Comparison of ENCODE assay signal across 20 cellular contexts in the genomic region with DNA sequence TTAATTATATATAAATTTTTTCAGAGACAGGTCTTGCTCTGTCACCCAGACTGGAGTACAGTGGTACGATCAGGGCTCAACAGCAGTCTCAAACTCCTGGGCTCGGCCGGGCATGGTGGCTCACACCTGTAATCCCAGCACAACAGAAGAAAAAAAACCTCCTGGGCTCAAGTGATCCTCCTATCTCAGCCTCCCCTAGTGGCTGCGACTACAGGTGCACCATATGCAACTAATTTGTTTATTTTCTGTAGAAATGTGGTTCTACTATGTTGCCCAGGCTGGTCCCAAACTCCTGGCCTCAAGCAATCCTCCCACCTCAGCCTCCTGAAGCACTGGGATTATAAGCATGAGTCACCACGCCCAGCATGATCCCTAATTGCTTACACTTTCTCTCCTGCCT. TPM values are rescaled to one million over a fixed set of nuclear protein-coding genes. Genes with fewer than 3 reads are reported as not detected.
DNase-seq lines count a peak whose midpoint lies in the region; ATAC-seq, FAIRE-seq and TF ChIP-seq lines count a peak whose summit lies in the region.
"Had no signal": no experiment of that assay in that cellular context is flagged by ENCODE, and none has a peak within 500 bp of the region (broad histone marks: within the 10 kb centered on the region; RNA-seq: fewer than 3 reads in every experiment).

No MANE protein-coding gene starts in this region.

- H3K36me3 ChIP-seq in HCT116 (ENCODE audit: control insufficient read depth in 1 of 2, insufficient read depth in 2 of 2, low read length in 2 of 2): no peaks in the 10 kb centered on the region
- no peaks in the 10 kb centered on the region for H3K36me3 ChIP-seq in K562 (ENCODE audit: control insufficient read depth, insufficient read depth, low read length)
- no peaks in the 10 kb centered on the region for H3K36me3 ChIP-seq in thoracic aorta
- H3K36me3 ChIP-seq: BLaER1, SJSA1 had no signal

- H3K27me3 ChIP-seq in right cardiac atrium (ENCODE audit: control insufficient read depth, insufficient read depth): no peaks in the 10 kb centered on the region
- peaks cover 23% of the 10 kb centered on the region for H3K27me3 ChIP-seq in HCT116 (ENCODE audit: insufficient read depth, low read length)
- peaks cover 30 to 65% of the 10 kb centered on the region in 2 experiments for H3K27me3 ChIP-seq in K562 (ENCODE audit: control insufficient read depth in 2 of 2, insufficient read depth in 2 of 2, low read length in 2 of 2)
- no peaks in the 10 kb centered on the region for H3K27me3 ChIP-seq in thoracic aorta (replicated peaks; ENCODE audit: insufficient read depth)
- H3K27me3 ChIP-seq: BLaER1 had no signal

- WGBS in right cardiac atrium: 95% methylated on average over 5 of the region's 5 CpGs
- WGBS in K562 (ENCODE audit: insufficient coverage, low coverage, missing lambda C conversion rate): 2% methylated on average over 5 of the region's 5 CpGs

- no peak for TF ChIP-seq RAD21 in HCT116 (IDR thresholded peaks at IDR 0.05; ENCODE audit: low read depth)
- no peak for TF ChIP-seq RAD21 in K562 (CRISPR knock-in tag; conservative IDR thresholded peaks at IDR 0.05 in 1 of 2, IDR thresholded peaks at IDR 0.05 in 1 of 2)

- BruUV-seq in HCT116 (replicated peaks; lab: Mats Ljungman, UMichigan) (no TSS peak), K562 (replicated peaks; lab: Mats Ljungman, UMichigan) (no TSS peak)

- CTCF ChIA-PET in HCT116 (lab: Charles Lee): interaction anchor here (1.0 kb wide), 1 partner anchor 23 kb away, joined by 5 read pairs; no protein-coding TSS in a partner anchor
- CTCF ChIA-PET in K562 (lab: Yijun Ruan, JAX; ENCODE audit: low intra/inter-chr PET ratio): no interaction called here

- H3K4me3 ChIP-seq in right cardiac atrium (ENCODE audit: low read length) (no peak overlapping the region), HCT116 (replicated peaks in 1 of 2; ENCODE audit: low read depth in 1 of 2, low read length in 2 of 2) (no peak overlapping the region), K562 (no peak overlapping the region), thoracic aorta (no peak overlapping the region)
- H3K4me3 ChIP-seq: BLaER1, GM12878, SJSA1 had no signal

- no peaks in the 10 kb centered on the region for H3K9me3 ChIP-seq in right cardiac atrium (ENCODE audit: control insufficient read depth, low read length)
- no peaks in the 10 kb centered on the region for H3K9me3 ChIP-seq in HCT116 (ENCODE audit: control insufficient read depth in 1 of 2, insufficient read depth in 1 of 2, low read depth in 1 of 2, low read length in 2 of 2)
- H3K9me3 ChIP-seq in K562 (replicated peaks; ENCODE audit: control insufficient read depth, insufficient read depth, low read depth, low read length): no peaks in the 10 kb centered on the region
- no peaks in the 10 kb centered on the region for H3K9me3 ChIP-seq in thoracic aorta
- H3K9me3 ChIP-seq: BLaER1, SJSA1 had no signal

- no peak for FAIRE-seq in K562 (lab: Jason Lieb, UNC)
- FAIRE-seq: A204.1, GM12878 had no signal

- ATAC-seq in right cardiac atrium (no peak), HCT116 (peak; percentile 67), K562 (peak; percentile 58; the same call in 2 of the 3 replicates), thoracic aorta (ENCODE audit: insufficient number of reproducible peaks, low FRiP score, low read depth) (no peak), HG02981 (IDR thresholded peaks at IDR 0.05; ENCODE audit: unreplicated experiment) (no peak)
- ATAC-seq: GM12878, Panc1 had no signal

- DNase-seq in cardiac septum (ENCODE audit: low spot score) (peak; percentile 29), right cardiac atrium (no peak), HCT116 (ENCODE audit: low read depth, low spot score) (no peak), K562 (ENCODE audit: extremely low read depth in 1 of 4, low spot score in 3 of 4) (no peak), thoracic aorta (ENCODE audit: low spot score) (no peak), HPDE6-E6E7 (ENCODE audit: extremely low spot score) (no peak)
- no peak for DNase-seq in activated T-cell treated with anti-CD3 and anti-CD28 coated beads, Interleukin-2, amount 50 U/mL, for 48 hours
- DNase-seq: CD4-positive, alpha-beta memory T cell; DMS153; H7; NCI-H1105 treated with DMSO at 0.1 percent for 48 hours; NCI-H187; NCI-H345; NCI-H524 treated with DMSO at 0.1 percent for 48 hours had no signal

- H3K9me1 ChIP-seq in K562 (ENCODE audit: control insufficient read depth, insufficient read depth, low read length): no peaks in the 10 kb centered on the region

- H3K9ac ChIP-seq in HCT116 (ENCODE audit: low read length) (no peak overlapping the region), K562 (ENCODE audit: insufficient read depth in 1 of 2, low read depth in 2 of 2, low read length in 2 of 2) (no peak overlapping the region)
- H3K9ac ChIP-seq: BLaER1 had no signal

- H3K4me1 ChIP-seq in right cardiac atrium (ENCODE audit: control insufficient read depth, insufficient read depth, low read length) (no peaks in the 10 kb centered on the region), HCT116 (ENCODE audit: control insufficient read depth in 1 of 2, insufficient read depth in 2 of 2, low read length in 2 of 2) (0 out of 4 replicates have a peak, but pooled peaks cover 0 to 3% of the 10 kb centered on the region in 2 experiments), K562 (replicated peaks in 1 of 2; ENCODE audit: control insufficient read depth in 2 of 2, insufficient read depth in 2 of 2, low read length in 2 of 2) (no peaks in the 10 kb centered on the region), thoracic aorta (ENCODE audit: control insufficient read depth in 1 of 2, low read depth in 2 of 2) (peaks cover 16 to 57% of the 10 kb centered on the region in 2 donors)
- H3K4me1 ChIP-seq: BLaER1, SJSA1 had no signal

- H4K20me1 ChIP-seq in HCT116 (ENCODE audit: insufficient read depth) (no peaks in the 10 kb centered on the region), K562 (replicated peaks; ENCODE audit: control insufficient read depth, insufficient read depth, low read length) (no peaks in the 10 kb centered on the region)
- H4K20me1 ChIP-seq: BLaER1 had no signal

- H3K4me2 ChIP-seq in HCT116 (ENCODE audit: low read length) (no peak overlapping the region), K562 (ENCODE audit: insufficient read depth, low read length) (no peak overlapping the region)
- H3K4me2 ChIP-seq: BLaER1 had no signal

- no peak for TF ChIP-seq EP300 in K562 (IDR thresholded peaks at IDR 0.05; ENCODE audit: low read length)

- TF ChIP-seq POLR2A in HCT116 (IDR thresholded peaks at IDR 0.05; ENCODE audit: borderline replicate concordance, extremely low read depth, insufficient read depth, insufficient read length) (no peak), K562 (conservative IDR thresholded peaks at IDR 0.05) (no peak)

- intact Hi-C loops in cardiac septum (cut with DNase I): no loop called here
- intact Hi-C loops in right cardiac atrium (cut with DNase I): no loop called here
- intact Hi-C loops in HCT116 (cut with micrococcal nuclease): no loop called here
- intact Hi-C loops in K562 (cut with micrococcal nuclease): loop anchor here (10.0 kb wide), 1 partner anchor 56 kb away; a partner anchor contains a TSS

- in situ Hi-C loops in K562 (cut with MboI): no loop called here

- H3K79me2 ChIP-seq in HCT116 (ENCODE audit: insufficient read depth, low read length) (no peaks in the 10 kb centered on the region), K562 (ENCODE audit: control insufficient read depth, insufficient read depth, low read length) (no peaks in the 10 kb centered on the region)

- peak in 2 of 3 experiments; percentile 29 to 33; a peak in 4 of 6 replicates for TF ChIP-seq CTCF in HCT116 (IDR thresholded peaks at IDR 0.05 in 2 of 3, conservative IDR thresholded peaks at IDR 0.05 in 1 of 3; ENCODE audit: borderline replicate concordance in 1 of 3, insufficient read depth in 1 of 3, low read depth in 2 of 3, low read length in 2 of 3)
- peak; percentile 15 to 23 (median 19); a peak in 1 of 6 replicates for TF ChIP-seq CTCF in K562 (IDR thresholded peaks at IDR 0.05 in 2 of 3, conservative IDR thresholded peaks at IDR 0.05 in 1 of 3; ENCODE audit: insufficient read depth in 2 of 3, low read depth in 1 of 3, low read length in 3 of 3)
- TF ChIP-seq CTCF in thoracic aorta (IDR thresholded peaks at IDR 0.05): peak; percentile 14

- POLR2A ChIA-PET in HCT116 (lab: Charles Lee) (no interaction called here), K562 (lab: Yijun Ruan, JAX) (no interaction called here)

- H3K27ac ChIP-seq in right cardiac atrium (ENCODE audit: low read length) (no peak overlapping the region), HCT116 (ENCODE audit: low read depth, low read length) (no peak overlapping the region), K562 (ENCODE audit: extremely low read depth, low read depth, low read length) (no peak overlapping the region), thoracic aorta (no peak overlapping the region)
- H3K27ac ChIP-seq: BLaER1, SJSA1 had no signal

- no peaks in the 10 kb centered on the region for H3K9me2 ChIP-seq in HCT116 (ENCODE audit: insufficient read depth)

- RAD21 ChIA-PET in HCT116 (lab: Charles Lee; ENCODE audit: low non-redundant PET in 1 of 2, low total read pairs in 2 of 2, uncharacterized antibody in 2 of 2, unreplicated experiment in 2 of 2): no interaction called here

- H2AFZ ChIP-seq in HCT116 (ENCODE audit: low read depth, low read length, poor library complexity, severe bottlenecking): no peak overlapping the region
- no peak overlapping the region for H2AFZ ChIP-seq in K562 (ENCODE audit: low read depth, low read length)

RNA-seq across cellular contexts. Expression of a gene that starts 56.1 kb away (rescaled TPM):
- total RNA-seq in cardiac septum: 7.5 TPM
- 10 to 100 TPM in 1 of 4 donors, 1 to 10 TPM in 3; 7.6 to 11.4 (median 9.0) TPM for total RNA-seq in right cardiac atrium
- 7.3 TPM for polyA plus RNA-seq in right cardiac atrium
- 18.2 TPM for total RNA-seq in HCT116 (2021; ENCODE audit: unreplicated experiment)
- 13.4 and 15.8 TPM in 2 replicates for polyA plus RNA-seq in HCT116 (2012)
- 4.6 and 15.0 TPM in 2 replicates for total RNA-seq in K562 (2011; cell fraction: chromatin; rRNA removed; ENCODE audit: low replicate concordance)
- total RNA-seq in K562 (2011; cell fraction: nucleolus; rRNA removed): 15.7 and 22.2 TPM in 2 replicates
- total RNA-seq in K562 (2011; cell fraction: nucleoplasm; rRNA removed): 13.6 and 16.2 TPM in 2 replicates
- total RNA-seq in K562 (2014; rRNA removed): 3.6 and 5.4 TPM in 2 replicates
- 0.96 and 1.5 TPM in 2 replicates for total RNA-seq in K562 (2014; rRNA removed; fragmentation: Illumina TruSeq; extraction: Trizol)
- total RNA-seq in K562 (2015; rRNA removed; fragmentation: Illumina TruSeq; extraction: Trizol): 2.4 and 3.0 TPM in 2 replicates
- 13.1 and 14.9 TPM in 2 replicates for total RNA-seq in K562 (2021)
- 1.3 and 2.6 TPM in 2 replicates for polyA plus RNA-seq in K562 (2011; rRNA removed)
- polyA plus RNA-seq in K562 (2011; cell fraction: cytosol; rRNA removed): 2.8 and 7.0 TPM in 2 replicates
- 2.6 and 5.4 TPM in 2 replicates for polyA plus RNA-seq in K562 (2011; cell fraction: nucleus; rRNA removed)
- polyA plus RNA-seq in K562 (2012): 9.2 and 10.4 TPM in 2 replicates
- polyA plus RNA-seq in K562 (2014; fragmentation: Illumina TruSeq; extraction: Trizol): 7.4 and 9.7 TPM in 2 replicates
- under 1 TPM; 0.65 to 0.98 TPM for polyA plus RNA-seq in K562 (2014; fragmentation: Nextera tagmentation; extraction: Ambion mirVana)
- 4.2 and 4.4 TPM in 2 replicates for polyA plus RNA-seq in K562 (2014; rRNA removed)
- 2.1 and 2.5 TPM in 2 replicates for polyA minus RNA-seq in K562 (2011; rRNA and poly(A)+ RNA removed)
- polyA minus RNA-seq in K562 (2011; cell fraction: cytosol; rRNA and poly(A)+ RNA removed): 13.7 and 13.8 TPM in 2 replicates
- polyA minus RNA-seq in K562 (2011; cell fraction: nucleus; rRNA and poly(A)+ RNA removed): 4.8 and 4.9 TPM in 2 replicates
- 10 to 100 TPM; 18.8 to 28.4 TPM for total RNA-seq in thoracic aorta

Comparison
In these comparisons a context has a peak if more than half of its experiments do, and no peak if none do; other contexts are left out.
1. ATAC-seq: peak in HCT116 (single experiment) and K562 (single experiment); none in right cardiac atrium (0 of 2), thoracic aorta (single experiment) and HG02981 (single experiment).
2. Peak in every context shown above with its lines, with median percentiles within 50 percentile points of each other: CTCF ChIP-seq.